ENCODE assay signal across 9 cellular contexts in the genomic region with DNA sequence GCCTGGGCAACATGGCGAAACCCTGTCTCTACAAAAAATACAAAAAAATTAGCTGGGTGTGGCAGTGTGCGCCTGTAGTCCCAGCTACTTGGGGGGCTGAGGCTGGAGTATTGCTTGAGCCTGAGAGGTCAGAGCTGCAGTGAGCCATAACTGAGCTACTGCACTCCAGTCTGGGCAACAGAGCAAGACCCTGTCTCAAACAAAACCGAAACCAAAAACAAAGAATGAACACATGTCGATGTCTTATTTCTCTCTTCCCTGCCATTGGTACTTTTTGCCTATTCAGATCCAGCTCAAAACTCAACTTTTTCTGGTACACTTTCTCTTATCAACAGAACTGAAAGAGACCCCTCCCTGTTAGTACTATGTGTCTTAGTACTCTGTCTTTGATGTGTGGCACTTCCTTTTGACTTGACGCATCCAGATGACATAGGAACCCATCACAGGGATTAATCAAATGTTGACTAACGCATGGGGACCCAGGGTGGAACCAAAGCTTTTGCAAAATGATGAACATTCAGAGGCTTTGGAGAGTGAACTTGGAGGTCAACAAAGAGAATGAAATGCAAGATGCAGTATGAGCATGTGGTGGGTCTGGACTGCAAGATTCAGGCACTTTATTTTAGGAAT. TPM values are rescaled to one million over a fixed set of nuclear protein-coding genes. Genes with fewer than 3 reads are reported as not detected.
DNase-seq lines count a peak whose midpoint lies in the region; ATAC-seq, FAIRE-seq and TF ChIP-seq lines count a peak whose summit lies in the region.
"Had no signal": no experiment of that assay in that cellular context is flagged by ENCODE, and none has a peak within 500 bp of the region (broad histone marks: within the 10 kb centered on the region; RNA-seq: fewer than 3 reads in every experiment).

No MANE protein-coding gene starts in this region.

- ATAC-seq in GM19452 (IDR thresholded peaks at IDR 0.05; ENCODE audit: unreplicated experiment) (peak; percentile 52), T-cell (replicated peaks in 1 of 4) (peak in 2 of 4 experiments; percentile 34 to 73)

- no peaks in the 10 kb centered on the region for H3K9me3 ChIP-seq in muscle layer of colon (ENCODE audit: low read length)

- H3K4me1 Mint-ChIP-seq in T-cell: peaks cover 18 to 39% (median 22%) of the 10 kb centered on the region in 3 donors
- peaks cover 5 to 7% of the 10 kb centered on the region in 2 donors for H3K4me1 Mint-ChIP-seq in immature natural killer cell

- DNase-seq in GM10266 (ENCODE audit: extremely low spot score): peak; percentile 12
- DNase-seq in T-cell: no peak
- DNase-seq in frontal cortex (ENCODE audit: low spot score in 2 of 2): no peak
- no peak for DNase-seq in immature natural killer cell
- DNase-seq in HuH-7.5 (ENCODE audit: low spot score): no peak
- no peak for DNase-seq in DMS153 treated with DMSO at 0.1 percent for 48 hours (lab: John Stamatoyannopoulos, UW; ENCODE audit: unreplicated experiment)

- peak overlapping the region; percentile 79 for H3K27ac ChIP-seq in muscle layer of colon (ENCODE audit: low read depth, low read length)

- TF ChIP-seq CTCF in GM10266 (IDR thresholded peaks at IDR 0.05; ENCODE audit: control insufficient read depth, insufficient read depth, low read depth, missing control alignments): no peak

- H3K36me3 ChIP-seq in muscle layer of colon (ENCODE audit: insufficient read depth, low read length): no peaks in the 10 kb centered on the region

- H3K9ac ChIP-seq in muscle layer of colon (ENCODE audit: low read length): no peak overlapping the region

- no peaks in the 10 kb centered on the region for H3K27me3 ChIP-seq in muscle layer of colon (ENCODE audit: control insufficient read depth in 1 of 2, insufficient read depth in 2 of 2, low read length in 2 of 2)

- no peak for FAIRE-seq in frontal cortex (lab: Jason Lieb, UNC)
- FAIRE-seq: G401.6 had no signal

- H3K27me3 Mint-ChIP-seq in T-cell (peaks cover 4 to 20% of the 10 kb centered on the region in 2 donors), immature natural killer cell (ENCODE audit: low read depth in 3 of 3) (peaks cover 5 to 20% (median 16%) of the 10 kb centered on the region in 3 donors)

- CTCF ChIA-PET in T-cell (lab: Charles Lee): no interaction called here

- peaks cover 66% of the 10 kb centered on the region for H3K4me1 ChIP-seq in muscle layer of colon (ENCODE audit: insufficient read depth, low read length)

- peak overlapping the region in 2 of 3 donors; percentile 15 to 68 for H3K4me3 Mint-ChIP-seq in T-cell
- peak overlapping the region in 1 of 5 donors; percentile 46 for H3K4me3 Mint-ChIP-seq in immature natural killer cell

- no peaks in the 10 kb centered on the region for H3K36me3 Mint-ChIP-seq in T-cell
- no peaks in the 10 kb centered on the region for H3K36me3 Mint-ChIP-seq in immature natural killer cell

- peak overlapping the region in 1 of 2 donors; percentile 24 for H3K4me3 ChIP-seq in muscle layer of colon (ENCODE audit: low read depth in 1 of 2, low read length in 2 of 2)

- POLR2A ChIA-PET in T-cell (lab: Charles Lee): no interaction called here

- H3K27ac Mint-ChIP-seq in T-cell (peak overlapping the region in 1 of 2 donors; percentile 25), immature natural killer cell (no peak overlapping the region)

- H3K9me3 Mint-ChIP-seq in T-cell: no peaks in the 10 kb centered on the region
- H3K9me3 Mint-ChIP-seq in immature natural killer cell: no peaks in the 10 kb centered on the region

RNA-seq across cellular contexts. Expression of gene AKAP12, which starts 44.8 kb away (rescaled TPM):
- 1 to 10 TPM in 3 of 5 donors, under 1 TPM in 2; 0.16 to 1.8 (median 1.2) TPM for total RNA-seq in T-cell
- 40.4 TPM for total RNA-seq in frontal cortex
- polyA plus RNA-seq in immature natural killer cell: under 1 TPM in 2 of 3 donors, not detected in 1; 0.19 to 0.21 TPM

Comparison
In these comparisons a context has a peak if more than half of its experiments do, and no peak if none do; other contexts are left out.
1. RNA of gene AKAP12, which starts 44.8 kb away (total RNA-seq): 40.4 TPM in frontal cortex (single experiment); 0.16 to 1.8 TPM in T-cell; every median in the first group is over 10 times any median in the second.